Comparison of ENCODE assay signal across 1 cellular context in genomic region chr9:93601063-93601462, GRCh38.
TF ChIP-seq lines count a peak whose summit lies in the region.

No MANE protein-coding gene starts in this region.

TF ChIP-seq in H1, 55 proteins besides CTCF, POLR2A, EP300 and RAD21:
- no peak for TF ChIP-seq CHD2 (IDR thresholded peaks at IDR 0.05; ENCODE audit: low read length)
- TF ChIP-seq HDAC6 (IDR thresholded peaks at IDR 0.05; ENCODE audit: low read depth, low read length) = no peak
- TF ChIP-seq JUN (IDR thresholded peaks at IDR 0.05; ENCODE audit: low read depth, low read length) = no peak
- TF ChIP-seq CHD1 (IDR thresholded peaks at IDR 0.05; ENCODE audit: low read depth, low read length) = no peak
- no peak for TF ChIP-seq GTF2F1 (IDR thresholded peaks at IDR 0.05; ENCODE audit: borderline replicate concordance, low read depth, low read length)
- no peak for TF ChIP-seq ASH2L (IDR thresholded peaks at IDR 0.05; ENCODE audit: low read length)
- TF ChIP-seq TEAD4 (IDR thresholded peaks at IDR 0.05; ENCODE audit: low read depth, low read length) = no peak
- TF ChIP-seq SIN3A (conservative IDR thresholded peaks at IDR 0.05 in 1 of 2, IDR thresholded peaks at IDR 0.05 in 1 of 2; ENCODE audit: low read depth in 1 of 2, low read length in 2 of 2) = no peak
- no peak for TF ChIP-seq TAF7 (optimal IDR thresholded peaks at IDR 0.05; ENCODE audit: borderline replicate concordance, low read depth, low read length)
- TF ChIP-seq PHF8 (conservative IDR thresholded peaks at IDR 0.05; ENCODE audit: low read depth, low read length) = no peak
- no peak for TF ChIP-seq ZNF274 (IDR thresholded peaks at IDR 0.05; ENCODE audit: borderline replicate concordance, extremely low read depth, low read length)
- TF ChIP-seq TBP (IDR thresholded peaks at IDR 0.05; ENCODE audit: low read depth, low read length) = no peak
- no peak for TF ChIP-seq SIRT6 (IDR thresholded peaks at IDR 0.05; ENCODE audit: low read length)
- TF ChIP-seq, protein P1, sequence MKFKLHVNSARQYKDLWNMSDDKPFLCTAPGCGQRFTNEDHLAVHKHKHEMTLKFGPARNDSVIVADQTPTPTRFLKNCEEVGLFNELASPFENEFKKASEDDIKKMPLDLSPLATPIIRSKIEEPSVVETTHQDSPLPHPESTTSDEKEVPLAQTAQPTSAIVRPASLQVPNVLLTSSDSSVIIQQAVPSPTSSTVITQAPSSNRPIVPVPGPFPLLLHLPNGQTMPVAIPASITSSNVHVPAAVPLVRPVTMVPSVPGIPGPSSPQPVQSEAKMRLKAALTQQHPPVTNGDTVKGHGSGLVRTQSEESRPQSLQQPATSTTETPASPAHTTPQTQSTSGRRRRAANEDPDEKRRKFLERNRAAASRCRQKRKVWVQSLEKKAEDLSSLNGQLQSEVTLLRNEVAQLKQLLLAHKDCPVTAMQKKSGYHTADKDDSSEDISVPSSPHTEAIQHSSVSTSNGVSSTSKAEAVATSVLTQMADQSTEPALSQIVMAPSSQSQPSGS (IDR thresholded peaks at IDR 0.05; ENCODE audit: low read length) = no peak
- TF ChIP-seq HDAC2 (IDR thresholded peaks at IDR 0.05; ENCODE audit: borderline replicate concordance in 1 of 2, low read depth in 2 of 2, low read length in 2 of 2) = no peak
- no peak for TF ChIP-seq GABPA (IDR thresholded peaks at IDR 0.05; ENCODE audit: borderline replicate concordance, insufficient read depth, low read length)
- no peak for TF ChIP-seq ATF3 (IDR thresholded peaks at IDR 0.05; ENCODE audit: insufficient read depth, low read depth, low read length)
- no peak for TF ChIP-seq RBBP5 (IDR thresholded peaks at IDR 0.05; ENCODE audit: borderline replicate concordance, low read depth, low read length)
- no peak for TF ChIP-seq RNF2 (IDR thresholded peaks at IDR 0.05; ENCODE audit: borderline replicate concordance, low read depth, low read length, missing control alignments, poor library complexity, severe bottlenecking)
- TF ChIP-seq BRCA1 (IDR thresholded peaks at IDR 0.05; ENCODE audit: low read depth, low read length) = no peak
